8 cellular contexts compared by ENCODE assay signal in genomic region chr7:4383584-4383983, GRCh38.
"Had no signal": no experiment of that assay in that cellular context is flagged by ENCODE, and none has a peak within 500 bp of the region (broad histone marks: within the 10 kb centered on the region; RNA-seq: fewer than 3 reads in every experiment).

No MANE protein-coding gene starts in this region.

- H3K4me3 Mint-ChIP-seq: GM23338, H9 had no signal

- H3K27ac Mint-ChIP-seq: GM23338, H9 had no signal

- DNase-seq: H9, HCEC 1CT, IMR-90 had no signal

- ATAC-seq: GM23338, K562 had no signal

- H3K4me1 Mint-ChIP-seq: GM23338, H9 had no signal

- FAIRE-seq: H1, H54, HTR-8/SVneo, K562 had no signal
